In the genomic region with DNA sequence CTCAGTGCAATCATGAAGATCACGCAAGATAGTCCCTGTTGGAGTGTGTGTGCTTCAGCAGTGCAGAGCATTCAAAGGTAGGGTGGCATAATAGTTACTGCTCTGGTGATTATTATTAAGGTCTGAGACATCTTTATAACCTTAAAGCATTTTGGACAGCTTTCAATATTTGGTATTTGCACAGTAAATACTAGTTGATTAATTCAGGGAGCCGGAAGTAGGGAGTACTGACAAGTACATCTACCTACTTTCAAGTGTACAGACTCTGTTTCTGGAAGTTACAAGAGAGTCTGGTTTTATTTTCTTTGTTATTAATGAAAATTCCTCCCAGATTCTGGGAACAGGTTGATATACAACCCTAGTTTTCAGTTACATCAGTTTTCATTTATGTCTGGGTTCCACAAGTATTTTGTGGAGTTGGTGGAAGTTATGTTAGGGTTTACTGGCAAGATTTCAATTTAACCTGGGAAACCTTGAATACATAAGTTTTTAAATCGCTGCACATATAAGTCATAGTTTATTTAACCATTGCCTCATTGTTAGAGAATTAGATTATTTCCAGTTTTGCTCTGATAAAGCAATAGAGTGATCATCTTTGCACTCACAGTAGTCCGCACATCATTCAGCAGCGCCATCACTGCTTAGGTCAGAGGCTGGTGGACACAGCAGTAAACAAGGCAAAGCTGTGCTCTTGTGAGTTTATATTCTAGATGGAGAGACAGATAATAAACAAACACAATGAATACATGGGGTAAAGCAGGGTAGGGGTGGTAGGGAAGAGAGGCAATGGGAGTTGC, we compare ENCODE assay signal across 19 cellular contexts.
"Had no signal": no experiment of that assay in that cellular context is flagged by ENCODE, and none has a peak within 500 bp of the region (broad histone marks: within the 10 kb centered on the region; RNA-seq: fewer than 3 reads in every experiment).

No MANE protein-coding gene starts in this region.

- DNase-seq: activated CD4-positive, alpha-beta T cell treated with anti-CD3 and anti-CD28 coated beads for 48 hours; activated CD4-positive, alpha-beta T cell treated with anti-CD3 and anti-CD28 coated beads, Interleukin-2, amount 50 U/mL, for 4 hours; activated CD4-positive, CD25-positive, alpha-beta regulatory T cell treated with anti-CD3 and anti-CD28 coated beads, Interleukin-2, amount 50 U/mL, for 72 hours; activated effector memory CD4-positive, alpha-beta T cell treated with anti-CD3 and anti-CD28 coated beads, Interleukin-2, amount 50 U/mL, for 16 hours; activated naive CD4-positive, alpha-beta T cell treated with Interleukin-2 at 50 U/mL for 16 hours; activated naive CD8-positive, alpha-beta T cell treated with anti-CD3 and anti-CD28 coated beads, Interleukin-2, amount 50 U/mL, for 24 hours; activated T-cell treated with anti-CD3 and anti-CD28 coated beads, Interleukin-2, amount 50 U/mL, for 4 hours; amniotic stem cell; KBM-7; NCI-H1048; NCI-H1417; NCI-H1930; NCI-H226; NCI-H82; NK-92 treated with Interleukin-12 subunit alpha and Interleukin-12 subunit beta, amount 100 ng/mL, for 24 hours; OCI-M1; SHP77 treated with DMSO at 0.1 percent for 48 hours had no signal

- H3K27me3 ChIP-seq: ascending aorta had no signal

- H3K27ac ChIP-seq: ascending aorta had no signal

- H3K36me3 ChIP-seq: ascending aorta had no signal

- H3K9me3 ChIP-seq: ascending aorta had no signal

- ATAC-seq: activated naive CD4-positive, alpha-beta T cell treated with anti-CD3 and anti-CD28 coated beads, Interleukin-2, amount 50 U/mL, for 72 hours; activated naive CD8-positive, alpha-beta T cell treated with anti-CD3 and anti-CD28 coated beads, Interleukin-2, amount 50 U/mL, for 24 hours; activated T-cell treated with anti-CD3 and anti-CD28 coated beads, Interleukin-2, amount 50 U/mL, for 4 hours had no signal

- H3K4me1 ChIP-seq: ascending aorta had no signal

- H3K4me3 ChIP-seq: ascending aorta had no signal
